13 cellular contexts compared by ENCODE assay signal in genomic region chr5:76351577-76351976, GRCh38. TPM values are rescaled to one million over a fixed set of nuclear protein-coding genes. Genes with fewer than 3 reads are reported as not detected.
DNase-seq lines count a peak whose midpoint lies in the region; ATAC-seq and TF ChIP-seq lines count a peak whose summit lies in the region.
"Had no signal": no experiment of that assay in that cellular context is flagged by ENCODE, and none has a peak within 500 bp of the region (broad histone marks: within the 10 kb centered on the region; RNA-seq: fewer than 3 reads in every experiment).

No MANE protein-coding gene starts in this region.

- peaks cover 0 to 3% (median 0%) of the 10 kb centered on the region in 3 donors for H3K36me3 Mint-ChIP-seq in CD8-positive, alpha-beta memory T cell
- H3K36me3 Mint-ChIP-seq: brain, type B pancreatic cell had no signal

- H3K4me3 Mint-ChIP-seq in CD8-positive, alpha-beta memory T cell, result no peak overlapping the region
- H3K4me3 Mint-ChIP-seq: brain; CD4-positive, alpha-beta T cell; type B pancreatic cell had no signal

- no peaks in the 10 kb centered on the region for H3K79me2 ChIP-seq in OCI-LY7 (ENCODE audit: insufficient read depth, low read depth, low read length)
- H3K79me2 ChIP-seq: parathyroid adenoma had no signal

- H3K9me3 ChIP-seq in OCI-LY7 (ENCODE audit: low read length), result no peaks in the 10 kb centered on the region
- no peaks in the 10 kb centered on the region for H3K9me3 ChIP-seq in CD8-positive, alpha-beta memory T cell (ENCODE audit: low read length)

- intact Hi-C loops in OCI-LY7 (cut with micrococcal nuclease; ENCODE audit: unreplicated experiment), result loop anchor here (1.0 to 5.0 kb wide), 3 partner anchors 39 to 196 kb away; partner anchors contain the start of gene IQGAP2

- no peak overlapping the region for H3K27ac Mint-ChIP-seq in CD8-positive, alpha-beta memory T cell
- H3K27ac Mint-ChIP-seq: brain; CD4-positive, alpha-beta T cell; type B pancreatic cell had no signal

- H3K4me1 ChIP-seq in OCI-LY7 (ENCODE audit: insufficient read depth, low read length, poor library complexity, severe bottlenecking), result peaks cover 71% of the 10 kb centered on the region
- no peaks in the 10 kb centered on the region for H3K4me1 ChIP-seq in CD8-positive, alpha-beta memory T cell (ENCODE audit: insufficient read depth, low read length)
- H3K4me1 ChIP-seq: parathyroid adenoma had no signal

- peak overlapping the region; percentile 72 for H3K4me2 ChIP-seq in OCI-LY7 (ENCODE audit: low read length)

- no peaks in the 10 kb centered on the region for H3K27me3 ChIP-seq in CD8-positive, alpha-beta memory T cell (ENCODE audit: insufficient read depth, low read length, poor library complexity, severe bottlenecking)

- DNase-seq in OCI-LY7 (ENCODE audit: low spot score) (peak; percentile 98), DMS 273 treated with DMSO at 0.1 percent for 48 hours (lab: John Stamatoyannopoulos, UW) (no peak), 8988T (no peak), H4 (ENCODE audit: low spot score) (no peak)
- DNase-seq in CD8-positive, alpha-beta memory T cell, result no peak
- DNase-seq: CD4-positive, alpha-beta T cell; NCI-H69 had no signal

- no peaks in the 10 kb centered on the region for H3K9me2 ChIP-seq in OCI-LY7 (ENCODE audit: insufficient read depth, low read length)

- H4K20me1 ChIP-seq in OCI-LY7 (ENCODE audit: insufficient read depth, low read length), result no peaks in the 10 kb centered on the region

- H3K4me3 ChIP-seq in OCI-LY7 (ENCODE audit: low read depth, low read length, poor library complexity, severe bottlenecking), result peak overlapping the region; percentile 53
- H3K4me3 ChIP-seq in CD8-positive, alpha-beta memory T cell (ENCODE audit: low read length), result no peak overlapping the region

- CTCF ChIA-PET in OCI-LY7 (lab: Charles Lee; ENCODE audit: unreplicated experiment), result interaction anchor here (0.6 to 1.5 kb wide), 4 partner anchors 14 to 195 kb away, joined by 3 to 6 read pairs (median 4); no protein-coding TSS in a partner anchor
- CTCF ChIA-PET in CD8-positive, alpha-beta memory T cell (lab: Charles Lee), result interaction anchor here (0.9 kb wide), 1 partner anchor 10 kb away, joined by 3 read pairs; no protein-coding TSS in a partner anchor

- peak overlapping the region; percentile 86; the same call in 1 of the 2 replicates for H2AFZ ChIP-seq in OCI-LY7 (ENCODE audit: low read length)
- H2AFZ ChIP-seq: parathyroid adenoma had no signal

- H3K27me3 Mint-ChIP-seq in CD8-positive, alpha-beta memory T cell, result no peaks in the 10 kb centered on the region
- H3K27me3 Mint-ChIP-seq: brain; CD4-positive, alpha-beta T cell; type B pancreatic cell had no signal

- H3K36me3 ChIP-seq in OCI-LY7 (ENCODE audit: insufficient read depth, low read length), result no peaks in the 10 kb centered on the region
- H3K36me3 ChIP-seq in CD8-positive, alpha-beta memory T cell (ENCODE audit: insufficient read depth, low read length), result no peaks in the 10 kb centered on the region

- TF ChIP-seq CTCF in OCI-LY7 (conservative IDR thresholded peaks at IDR 0.05; ENCODE audit: low read length), result no peak

- POLR2A ChIA-PET in OCI-LY7 (lab: Charles Lee), result interaction anchor here (0.5 to 3.1 kb wide), 25 partner anchors 10 to 1161 kb away, joined by 3 to 25 read pairs (median 4); partner anchors contain the start of gene IQGAP2
- POLR2A ChIA-PET in CD8-positive, alpha-beta memory T cell (lab: Charles Lee), result interaction anchor here (0.6 kb wide), 1 partner anchor 19 kb away, joined by 4 read pairs; no protein-coding TSS in a partner anchor

- no TSS peak for BruUV-seq in OCI-LY7 (replicated peaks; lab: Mats Ljungman, UMichigan)

- ATAC-seq in GM18511 (IDR thresholded peaks at IDR 0.05; ENCODE audit: unreplicated experiment) (peak; percentile 99), GM21390 (IDR thresholded peaks at IDR 0.05; ENCODE audit: unreplicated experiment) (peak; percentile 99), HG03060 (IDR thresholded peaks at IDR 0.05; ENCODE audit: low read depth, unreplicated experiment) (peak; percentile 99)

- H3K9me3 Mint-ChIP-seq in CD8-positive, alpha-beta memory T cell, result no peaks in the 10 kb centered on the region
- H3K9me3 Mint-ChIP-seq: brain; CD4-positive, alpha-beta T cell; type B pancreatic cell had no signal

- peak overlapping the region; percentile 98 for H3K27ac ChIP-seq in OCI-LY7 (ENCODE audit: low read depth, low read length, poor library complexity, severe bottlenecking)
- no peak overlapping the region for H3K27ac ChIP-seq in CD8-positive, alpha-beta memory T cell (ENCODE audit: low read depth, low read length)
- H3K27ac ChIP-seq: parathyroid adenoma had no signal

- peaks cover 5 to 7% (median 7%) of the 10 kb centered on the region in 3 donors for H3K4me1 Mint-ChIP-seq in CD8-positive, alpha-beta memory T cell

RNA-seq across cellular contexts. Expression of gene IQGAP2, which starts 51.5 kb away (rescaled TPM):
- 30.0 and 49.9 TPM in 2 replicates for total RNA-seq in OCI-LY7 (2014; rRNA removed; shearing (Covaris generic))
- 48.7 and 50.2 TPM in 2 replicates for total RNA-seq in OCI-LY7 (2022)
- total RNA-seq in CD8-positive, alpha-beta memory T cell, result 10 to 100 TPM; 51.4 to 62.5 TPM
- polyA plus RNA-seq in CD8-positive, alpha-beta memory T cell, result 70.5 TPM
- total RNA-seq in H4 (2014; rRNA removed; shearing (Covaris generic)), result 3.6 and 4.0 TPM in 2 replicates
